ENCODE assay signal across 1 cellular context in genomic region chr19:10928563-10929401, GRCh38.
TF ChIP-seq lines count a peak whose summit lies in the region.

Gene TIMM29, plus strand, starts transcription at chr19:10928811. Its CDS starts 12 bp downstream, at chr19:10928823.
Gene YIPF2, minus strand, starts transcription at chr19:10928639. Its CDS starts 229 bp downstream, at chr19:10928410.

TF ChIP-seq in K562, 482 proteins besides CTCF, POLR2A, EP300 and RAD21 (continued from another document and continues in another):
- TF ChIP-seq PHF8 (IDR thresholded peaks at IDR 0.05; ENCODE audit: borderline replicate concordance, low read length) (peak; percentile 85; the same call in 1 of the 2 replicates), RERE (CRISPR knock-in tag; IDR thresholded peaks at IDR 0.05; ENCODE audit: borderline replicate concordance) (no peak), EHMT2 (IDR thresholded peaks at IDR 0.05) (no peak), NR3C1 (CRISPR knock-in tag; IDR thresholded peaks at IDR 0.05) (no peak), SOX6 (IDR thresholded peaks at IDR 0.05) (peak; percentile 21; the same call in 1 of the 2 replicates), SRF (CRISPR knock-in tag; IDR thresholded peaks at IDR 0.05) (peak in 1 of 2 experiments; percentile 51; a peak in 1 of 4 replicates), ZNF311 (CRISPR knock-in tag; IDR thresholded peaks at IDR 0.05) (no peak), HEY1 (CRISPR knock-in tag; IDR thresholded peaks at IDR 0.05; ENCODE audit: borderline replicate concordance) (no peak), RBFOX2 (IDR thresholded peaks at IDR 0.05; ENCODE audit: low read depth, low read length) (peak; percentile 90), RFX5 (IDR thresholded peaks at IDR 0.05; ENCODE audit: low read depth, low read length) (0 out of 2 replicates have a peak, but pooled peaks have one; percentile 14), ZNF644 (tag; IDR thresholded peaks at IDR 0.05; ENCODE audit: low read depth) (no peak), ZNF511 (CRISPR knock-in tag; IDR thresholded peaks at IDR 0.05) (no peak), EWSR1 (IDR thresholded peaks at IDR 0.05; ENCODE audit: borderline replicate concordance, low read depth, partially characterized antibody) (no peak), TBL1XR1 (IDR thresholded peaks at IDR 0.05; ENCODE audit: low read length in 2 of 2) (peak in 1 of 2 experiments; percentile 59; a peak in 2 of 4 replicates), SAFB (IDR thresholded peaks at IDR 0.05; ENCODE audit: borderline replicate concordance, low read depth, low read length) (peak; percentile 50; the same call in 1 of the 2 replicates), ZBTB7A (IDR thresholded peaks at IDR 0.05; ENCODE audit: borderline replicate concordance, control insufficient read depth, low read depth, low read length) (peak; percentile 69; the same call in 1 of the 2 replicates), SIN3A (IDR thresholded peaks at IDR 0.05; ENCODE audit: borderline replicate concordance in 2 of 2, control insufficient read depth in 1 of 2, low read depth in 2 of 2, low read length in 2 of 2) (peak; percentile 79 to 86; a peak in 3 of 4 replicates), ZNF699 (CRISPR knock-in tag; IDR thresholded peaks at IDR 0.05; ENCODE audit: insufficient replicate concordance) (no peak), NELFE (IDR thresholded peaks at IDR 0.05; ENCODE audit: insufficient read depth, insufficient read length) (no peak), RBM22 (IDR thresholded peaks at IDR 0.05; ENCODE audit: low read depth, low read length, poor library complexity, severe bottlenecking) (peak; percentile 18), PTRF (tag; IDR thresholded peaks at IDR 0.05) (no peak), ZNF24 (IDR thresholded peaks at IDR 0.05) (peak; percentile 10; the same call in 1 of the 2 replicates), ZNF217 (CRISPR knock-in tag; IDR thresholded peaks at IDR 0.05) (no peak), TAF7 (tag; IDR thresholded peaks at IDR 0.05) (peak; percentile 54; the same call in 1 of the 2 replicates), ZKSCAN3 (CRISPR knock-in tag; IDR thresholded peaks at IDR 0.05) (no peak), ZFX (CRISPR knock-in tag; IDR thresholded peaks at IDR 0.05) (peak; percentile 84), ZNF395 (CRISPR knock-in tag; IDR thresholded peaks at IDR 0.05) (no peak; the same call in 1 of the 2 replicates), ZBTB17 (CRISPR knock-in tag; IDR thresholded peaks at IDR 0.05) (0 out of 2 replicates have a peak, but pooled peaks have one; percentile 40), TARDBP (IDR thresholded peaks at IDR 0.05) (peak; percentile 71; the same call in 1 of the 2 replicates), PHB2 (IDR thresholded peaks at IDR 0.05; ENCODE audit: low read depth) (no peak), MEF2A (IDR thresholded peaks at IDR 0.05; ENCODE audit: control insufficient read depth, low read depth, low read length) (0 out of 2 replicates have a peak, but pooled peaks have one; percentile 42), PKNOX1 (IDR thresholded peaks at IDR 0.05) (peak; percentile 89), NCOR1 (IDR thresholded peaks at IDR 0.05) (peak; percentile 49; the same call in 1 of the 2 replicates), SRSF9 (IDR thresholded peaks at IDR 0.05; ENCODE audit: borderline replicate concordance, low read depth, low read length) (no peak), HNRNPUL1 (IDR thresholded peaks at IDR 0.05; ENCODE audit: low read length) (no peak), TEAD1 (CRISPR knock-in tag; IDR thresholded peaks at IDR 0.05) (0 out of 4 replicates have a peak, but pooled peaks have one; percentile 18 to 38), KDM4B (IDR thresholded peaks at IDR 0.05; ENCODE audit: borderline replicate concordance in 2 of 2, low read depth in 1 of 2) (peak in 1 of 2 experiments; percentile 85; a peak in 2 of 4 replicates), HDAC1 (IDR thresholded peaks at IDR 0.05) (peak in 1 of 2 experiments; percentile 73; a peak in 2 of 4 replicates)
- TF ChIP-seq, protein P1, sequence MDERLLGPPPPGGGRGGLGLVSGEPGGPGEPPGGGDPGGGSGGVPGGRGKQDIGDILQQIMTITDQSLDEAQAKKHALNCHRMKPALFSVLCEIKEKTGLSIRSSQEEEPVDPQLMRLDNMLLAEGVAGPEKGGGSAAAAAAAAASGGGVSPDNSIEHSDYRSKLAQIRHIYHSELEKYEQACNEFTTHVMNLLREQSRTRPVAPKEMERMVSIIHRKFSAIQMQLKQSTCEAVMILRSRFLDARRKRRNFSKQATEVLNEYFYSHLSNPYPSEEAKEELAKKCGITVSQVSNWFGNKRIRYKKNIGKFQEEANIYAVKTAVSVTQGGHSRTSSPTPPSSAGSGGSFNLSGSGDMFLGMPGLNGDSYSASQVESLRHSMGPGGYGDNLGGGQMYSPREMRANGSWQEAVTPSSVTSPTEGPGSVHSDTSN (CRISPR knock-in tag; IDR thresholded peaks at IDR 0.05; ENCODE audit: low read depth), result no peak
- TF ChIP-seq, protein P1 (tag; conservative IDR thresholded peaks at IDR 0.05; ENCODE audit: low read depth), result 0 out of 2 replicates have a peak, but pooled peaks have one; percentile 11
- TF ChIP-seq, protein P2, sequence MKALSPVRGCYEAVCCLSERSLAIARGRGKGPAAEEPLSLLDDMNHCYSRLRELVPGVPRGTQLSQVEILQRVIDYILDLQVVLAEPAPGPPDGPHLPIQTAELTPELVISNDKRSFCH (CRISPR knock-in tag; IDR thresholded peaks at IDR 0.05), result no peak
- TF ChIP-seq, protein P2 (tag; IDR thresholded peaks at IDR 0.05), result peak; percentile 56; the same call in 1 of the 2 replicates
- TF ChIP-seq, protein P3, sequence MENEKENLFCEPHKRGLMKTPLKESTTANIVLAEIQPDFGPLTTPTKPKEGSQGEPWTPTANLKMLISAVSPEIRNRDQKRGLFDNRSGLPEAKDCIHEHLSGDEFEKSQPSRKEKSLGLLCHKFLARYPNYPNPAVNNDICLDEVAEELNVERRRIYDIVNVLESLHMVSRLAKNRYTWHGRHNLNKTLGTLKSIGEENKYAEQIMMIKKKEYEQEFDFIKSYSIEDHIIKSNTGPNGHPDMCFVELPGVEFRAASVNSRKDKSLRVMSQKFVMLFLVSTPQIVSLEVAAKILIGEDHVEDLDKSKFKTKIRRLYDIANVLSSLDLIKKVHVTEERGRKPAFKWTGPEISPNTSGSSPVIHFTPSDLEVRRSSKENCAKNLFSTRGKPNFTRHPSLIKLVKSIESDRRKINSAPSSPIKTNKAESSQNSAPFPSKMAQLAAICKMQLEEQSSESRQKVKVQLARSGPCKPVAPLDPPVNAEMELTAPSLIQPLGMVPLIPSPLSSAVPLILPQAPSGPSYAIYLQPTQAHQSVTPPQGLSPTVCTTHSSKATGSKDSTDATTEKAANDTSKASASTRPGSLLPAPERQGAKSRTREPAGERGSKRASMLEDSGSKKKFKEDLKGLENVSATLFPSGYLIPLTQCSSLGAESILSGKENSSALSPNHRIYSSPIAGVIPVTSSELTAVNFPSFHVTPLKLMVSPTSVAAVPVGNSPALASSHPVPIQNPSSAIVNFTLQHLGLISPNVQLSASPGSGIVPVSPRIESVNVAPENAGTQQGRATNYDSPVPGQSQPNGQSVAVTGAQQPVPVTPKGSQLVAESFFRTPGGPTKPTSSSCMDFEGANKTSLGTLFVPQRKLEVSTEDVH (IDR thresholded peaks at IDR 0.05; ENCODE audit: low read depth, partially characterized antibody), result peak; percentile 96
- TF ChIP-seq, protein P4, sequence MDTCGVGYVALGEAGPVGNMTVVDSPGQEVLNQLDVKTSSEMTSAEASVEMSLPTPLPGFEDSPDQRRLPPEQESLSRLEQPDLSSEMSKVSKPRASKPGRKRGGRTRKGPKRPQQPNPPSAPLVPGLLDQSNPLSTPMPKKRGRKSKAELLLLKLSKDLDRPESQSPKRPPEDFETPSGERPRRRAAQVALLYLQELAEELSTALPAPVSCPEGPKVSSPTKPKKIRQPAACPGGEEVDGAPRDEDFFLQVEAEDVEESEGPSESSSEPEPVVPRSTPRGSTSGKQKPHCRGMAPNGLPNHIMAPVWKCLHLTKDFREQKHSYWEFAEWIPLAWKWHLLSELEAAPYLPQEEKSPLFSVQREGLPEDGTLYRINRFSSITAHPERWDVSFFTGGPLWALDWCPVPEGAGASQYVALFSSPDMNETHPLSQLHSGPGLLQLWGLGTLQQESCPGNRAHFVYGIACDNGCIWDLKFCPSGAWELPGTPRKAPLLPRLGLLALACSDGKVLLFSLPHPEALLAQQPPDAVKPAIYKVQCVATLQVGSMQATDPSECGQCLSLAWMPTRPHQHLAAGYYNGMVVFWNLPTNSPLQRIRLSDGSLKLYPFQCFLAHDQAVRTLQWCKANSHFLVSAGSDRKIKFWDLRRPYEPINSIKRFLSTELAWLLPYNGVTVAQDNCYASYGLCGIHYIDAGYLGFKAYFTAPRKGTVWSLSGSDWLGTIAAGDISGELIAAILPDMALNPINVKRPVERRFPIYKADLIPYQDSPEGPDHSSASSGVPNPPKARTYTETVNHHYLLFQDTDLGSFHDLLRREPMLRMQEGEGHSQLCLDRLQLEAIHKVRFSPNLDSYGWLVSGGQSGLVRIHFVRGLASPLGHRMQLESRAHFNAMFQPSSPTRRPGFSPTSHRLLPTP (IDR thresholded peaks at IDR 0.05; ENCODE audit: borderline replicate concordance, extremely low read depth, insufficient read length), result no peak
